In genomic region chr12:63403256-63403655, GRCh38 we compare ENCODE assay signal across 18 cellular contexts.
"Had no signal": no experiment of that assay in that cellular context is flagged by ENCODE, and none has a peak within 500 bp of the region (broad histone marks: within the 10 kb centered on the region; RNA-seq: fewer than 3 reads in every experiment).

No MANE protein-coding gene starts in this region.

- DNase-seq: colonic mucosa; cortex of kidney; effector CD8-positive, alpha-beta T cell; effector memory CD8-positive, alpha-beta T cell; endodermal cell; foreskin keratinocyte; heart left ventricle; hippocampal formation; left cardiac atrium; left lung; left ventricle myocardium superior; lower lobe of right lung; mesenchymal stem cell; mucosa of descending colon; naive B cell; naive thymus-derived CD8-positive, alpha-beta T cell had no signal

- H3K27ac ChIP-seq: colonic mucosa, esophagus muscularis mucosa, foreskin keratinocyte, gastroesophageal sphincter, heart left ventricle, left lung, lower lobe of right lung had no signal

- ATAC-seq: effector memory CD8-positive, alpha-beta T cell; foreskin keratinocyte; gastroesophageal sphincter; heart left ventricle; left cardiac atrium; left lung; left ventricle myocardium superior; lower lobe of right lung; mucosa of descending colon; naive thymus-derived CD8-positive, alpha-beta T cell had no signal

- H3K36me3 ChIP-seq: colonic mucosa, esophagus muscularis mucosa, gastroesophageal sphincter, heart left ventricle, left lung, lower lobe of right lung had no signal

- H3K9me3 ChIP-seq: colonic mucosa, lower lobe of right lung had no signal

- H3K4me1 ChIP-seq: colonic mucosa, esophagus muscularis mucosa, foreskin keratinocyte, gastroesophageal sphincter, left lung, lower lobe of right lung had no signal

- H3K4me3 ChIP-seq: colonic mucosa, esophagus muscularis mucosa, gastroesophageal sphincter, heart left ventricle, left lung, lower lobe of right lung, mucosa of descending colon had no signal

- H3K27me3 ChIP-seq: colonic mucosa, esophagus muscularis mucosa, foreskin keratinocyte, gastroesophageal sphincter, heart left ventricle, left lung had no signal
